Comparison of ENCODE assay signal across 8 cellular contexts in genomic region chr19:45179063-45179847, GRCh38. TPM values are rescaled to one million over a fixed set of nuclear protein-coding genes. Genes with fewer than 3 reads are reported as not detected.
DNase-seq lines count a peak whose midpoint lies in the region; ATAC-seq, FAIRE-seq and TF ChIP-seq lines count a peak whose summit lies in the region.

No MANE protein-coding gene starts in this region.

- no peak overlapping the region for H2BK15ac ChIP-seq in IMR-90 (ENCODE audit: low read depth, low read length)

- no peaks in the 10 kb centered on the region for H3K9me3 Mint-ChIP-seq in CD8-positive, alpha-beta T cell
- H3K9me3 Mint-ChIP-seq in activated T-cell treated with anti-CD3 and anti-CD28 coated beads, Interleukin-2, amount 50 U/mL, for 72 hours, result no peaks in the 10 kb centered on the region

- H3K4me3 ChIP-seq in CD8-positive, alpha-beta T cell (ENCODE audit: low read depth, low read length), result peak overlapping the region; percentile 95
- H3K4me3 ChIP-seq in IMR-90 (ENCODE audit: insufficient read depth, low read depth, low read length), result peak overlapping the region; percentile 79
- H3K4me3 ChIP-seq in foreskin fibroblast (ENCODE audit: low read depth in 1 of 2, low read length in 2 of 2), result peak overlapping the region; percentile 73 to 97
- peak overlapping the region; percentile 58 to 90 (median 68) for H3K4me3 ChIP-seq in pancreas

- no peaks in the 10 kb centered on the region for H3K9me3 ChIP-seq in CD8-positive, alpha-beta T cell (ENCODE audit: low read length)
- H3K9me3 ChIP-seq in IMR-90 (ENCODE audit: control insufficient read depth, insufficient read depth, low read length), result no peaks in the 10 kb centered on the region
- H3K9me3 ChIP-seq in pancreas, result no peaks in the 10 kb centered on the region

- no peak for TF ChIP-seq POLR2A in IMR-90 (IDR thresholded peaks at IDR 0.05; ENCODE audit: low read depth, low read length)

- peak overlapping the region; percentile 85 for H3K27ac ChIP-seq in CD8-positive, alpha-beta T cell (ENCODE audit: low read depth, low read length)
- H3K27ac ChIP-seq in IMR-90 (ENCODE audit: insufficient read depth, low read length) (peak overlapping the region; percentile 69), pancreas (peak overlapping the region; percentile 70 to 88 (median 83))

- no TSS peak for BruUV-seq in IMR-90 (replicated peaks; lab: Mats Ljungman, UMichigan)

- H3K9me1 ChIP-seq in IMR-90 (ENCODE audit: insufficient read depth, low read length), result 0 out of 2 replicates have a peak, but pooled peaks cover 12% of the 10 kb centered on the region

- no peak for TF ChIP-seq CTCF in CD8-positive, alpha-beta T cell (IDR thresholded peaks at IDR 0.05)
- no peak for TF ChIP-seq CTCF in IMR-90 (conservative IDR thresholded peaks at IDR 0.05; ENCODE audit: low read depth, low read length)
- no peak for TF ChIP-seq CTCF in foreskin fibroblast (IDR thresholded peaks at IDR 0.05; ENCODE audit: low read depth, low read length)
- no peak for TF ChIP-seq CTCF in pancreas (IDR thresholded peaks at IDR 0.05)

- CTCF ChIA-PET in CD8-positive, alpha-beta T cell (lab: Charles Lee), result interaction anchor here (0.9 to 2.0 kb wide), 5 partner anchors 8 to 163 kb away, joined by 3 to 8 read pairs (median 4); no protein-coding TSS in a partner anchor
- CTCF ChIA-PET in IMR-90 (lab: Yijun Ruan, JAX), result interaction anchor here (0.7 kb wide), 1 partner anchor 33 kb away, joined by 4 read pairs; no protein-coding TSS in a partner anchor

- H3K36me3 ChIP-seq in CD8-positive, alpha-beta T cell (ENCODE audit: insufficient read depth, low read length), result peaks cover 6% of the 10 kb centered on the region
- peaks cover 4% of the 10 kb centered on the region; the same call in 1 of the 2 replicates for H3K36me3 ChIP-seq in IMR-90 (ENCODE audit: control insufficient read depth, insufficient read depth, low read length)
- no peaks in the 10 kb centered on the region for H3K36me3 ChIP-seq in pancreas

- in situ Hi-C loops in IMR-90 (cut with MboI; ENCODE audit: low sequenced_read_pairs), result no loop called here

- peak overlapping the region; percentile 69 for H3K9ac ChIP-seq in IMR-90 (ENCODE audit: low read depth, low read length)

- peaks cover 29% of the 10 kb centered on the region for H3K4me1 ChIP-seq in CD8-positive, alpha-beta T cell (ENCODE audit: insufficient read depth, low read length)
- peaks cover 4% of the 10 kb centered on the region; the same call in 1 of the 2 replicates for H3K4me1 ChIP-seq in IMR-90 (ENCODE audit: control insufficient read depth, insufficient read depth, low read length)
- peaks cover 5 to 16% (median 15%) of the 10 kb centered on the region in 3 donors for H3K4me1 ChIP-seq in pancreas

- H3K4me3 Mint-ChIP-seq in CD8-positive, alpha-beta T cell, result peak overlapping the region; percentile 94
- H3K4me3 Mint-ChIP-seq in activated T-cell treated with anti-CD3 and anti-CD28 coated beads, Interleukin-2, amount 50 U/mL, for 72 hours, result peak overlapping the region; percentile 80 to 84

- peak overlapping the region; percentile 43; the same call in 1 of the 2 replicates for H2AK5ac ChIP-seq in IMR-90 (ENCODE audit: low read depth, low read length)

- peak overlapping the region; percentile 15; the same call in 1 of the 2 replicates for H3K14ac ChIP-seq in IMR-90 (replicated peaks; ENCODE audit: low read depth, low read length)

- peaks cover 11 to 45% of the 10 kb centered on the region in 2 experiments for H3K79me1 ChIP-seq in IMR-90 (ENCODE audit: low read depth in 1 of 2, low read length in 2 of 2)

- peak overlapping the region; percentile 3; the same call in 1 of the 2 replicates for H4K5ac ChIP-seq in IMR-90 (ENCODE audit: low read depth, low read length)

- 2% methylated on average over 51 of the region's 92 CpGs; no CpG with 5 or more reads in 1 of the 2 experiments for WGBS in IMR-90 (ENCODE audit: extremely low coverage in 2 of 2, insufficient read length in 1 of 2), 2 experiments
- 0 to 1% methylated on average over 60 to 92 of the region's 92 CpGs for WGBS in pancreas, 2 donors

- peak overlapping the region; percentile 51 for H3K56ac ChIP-seq in IMR-90 (ENCODE audit: extremely low read depth, insufficient read depth, low read length)

- H4K8ac ChIP-seq in IMR-90 (ENCODE audit: low read depth in 2 of 2, low read length in 2 of 2), result peak overlapping the region; percentile 59 to 91; a peak in 2 of 4 replicates

- peak overlapping the region; percentile 68; the same call in 1 of the 2 replicates for H3K23ac ChIP-seq in IMR-90 (ENCODE audit: low read depth, low read length)

- DNase-seq in CD8-positive, alpha-beta T cell, result peak in 5 of 7 experiments; percentile 11 to 56 (median 30)
- DNase-seq in IMR-90 (peak; percentile 17), foreskin fibroblast (peak; percentile 34 to 72), pancreas (peak in 5 of 6 donors; percentile 39 to 85 (median 73)), A172 (ENCODE audit: low spot score) (no peak)
- peak; percentile 61 to 62 for DNase-seq in activated T-cell treated with anti-CD3 and anti-CD28 coated beads, Interleukin-2, amount 50 U/mL, for 72 hours

- no peaks in the 10 kb centered on the region for H3K27me3 Mint-ChIP-seq in CD8-positive, alpha-beta T cell (ENCODE audit: low read depth)
- no peaks in the 10 kb centered on the region for H3K27me3 Mint-ChIP-seq in activated T-cell treated with anti-CD3 and anti-CD28 coated beads, Interleukin-2, amount 50 U/mL, for 72 hours (ENCODE audit: low read depth)

- ATAC-seq in CD8-positive, alpha-beta T cell, result no peak
- ATAC-seq in IMR-90 (ENCODE audit: low read depth) (no peak), pancreas (peak in 2 of 4 donors; percentile 1 to 2), GM21786 (IDR thresholded peaks at IDR 0.05; ENCODE audit: unreplicated experiment) (no peak), HG02938 (IDR thresholded peaks at IDR 0.05; ENCODE audit: unreplicated experiment) (no peak)
- no peak for ATAC-seq in activated T-cell treated with anti-CD3 and anti-CD28 coated beads, Interleukin-2, amount 50 U/mL, for 72 hours (replicated peaks in 1 of 2)

- no peak for TF ChIP-seq RAD21 in IMR-90 (IDR thresholded peaks at IDR 0.05; ENCODE audit: low read length)

- H3K4me2 ChIP-seq in IMR-90 (ENCODE audit: low read depth, low read length), result peak overlapping the region; percentile 75

- peak overlapping the region; percentile 2 for H2BK5ac ChIP-seq in IMR-90 (ENCODE audit: low read depth, low read length, poor library complexity, severe bottlenecking)

- no peaks in the 10 kb centered on the region for H3K27me3 ChIP-seq in CD8-positive, alpha-beta T cell (ENCODE audit: insufficient read depth, low read length)
- H3K27me3 ChIP-seq in IMR-90 (ENCODE audit: control insufficient read depth, insufficient read depth, low read length) (no peaks in the 10 kb centered on the region), pancreas (no peaks in the 10 kb centered on the region)

- H4K20me1 ChIP-seq in IMR-90 (ENCODE audit: insufficient read depth, low read length), result peaks cover 16% of the 10 kb centered on the region; the same call in 1 of the 2 replicates

- H2AK9ac ChIP-seq in IMR-90 (replicated peaks; ENCODE audit: low read depth, low read length, poor library complexity), result peak overlapping the region; percentile 98

- intact Hi-C loops in CD8-positive, alpha-beta T cell (cut with DNase I, micrococcal nuclease), result loop anchor here (2.0 to 5.0 kb wide), 7 partner anchors 102 to 552 kb away; partner anchors contain the start of genes VASP (in 2 of the 2), CLPTM1 (in 1 of the 2), FBXO46 (in 1 of the 2) and GEMIN7 (in 1 of the 2)
- intact Hi-C loops in IMR-90 (cut with micrococcal nuclease), result no loop called here
- intact Hi-C loops in pancreas (cut with DNase I), result no loop called here

- H4K91ac ChIP-seq in IMR-90 (ENCODE audit: insufficient read depth, low read depth, low read length), result no peak overlapping the region

- H2AFZ ChIP-seq in IMR-90 (replicated peaks; ENCODE audit: low read length, poor library complexity), result peak overlapping the region; percentile 99

- H2BK120ac ChIP-seq in IMR-90 (ENCODE audit: low read depth, low read length), result no peak overlapping the region

- POLR2A ChIA-PET in CD8-positive, alpha-beta T cell (lab: Charles Lee), result interaction anchor here (0.7 to 2.7 kb wide), 9 partner anchors 8 to 225 kb away, joined by 3 to 21 read pairs (median 5); partner anchors contain the start of genes CLASRP, GEMIN7 and PPP1R37
- POLR2A ChIA-PET in IMR-90 (lab: Charles Lee; ENCODE audit: unreplicated experiment), result no interaction called here

- no peak overlapping the region for H3K18ac ChIP-seq in IMR-90 (ENCODE audit: low read depth, low read length)

- H3K27ac Mint-ChIP-seq in CD8-positive, alpha-beta T cell, result peak overlapping the region; percentile 98
- no peak overlapping the region for H3K27ac Mint-ChIP-seq in activated T-cell treated with anti-CD3 and anti-CD28 coated beads, Interleukin-2, amount 50 U/mL, for 72 hours

- H3K4ac ChIP-seq in IMR-90 (ENCODE audit: low read depth, low read length), result peak overlapping the region; percentile 54; the same call in 1 of the 2 replicates

- dilution Hi-C loops in IMR-90 (cut with HindIII; ENCODE audit: low sequenced_read_pairs, unreplicated experiment), result no loop called here

- H2BK20ac ChIP-seq in IMR-90 (ENCODE audit: low read depth, low read length), result no peak overlapping the region

- H3K4me1 Mint-ChIP-seq in CD8-positive, alpha-beta T cell (ENCODE audit: low read depth), result peaks cover 38% of the 10 kb centered on the region
- peaks cover 33% of the 10 kb centered on the region for H3K4me1 Mint-ChIP-seq in activated T-cell treated with anti-CD3 and anti-CD28 coated beads, Interleukin-2, amount 50 U/mL, for 72 hours (ENCODE audit: low read depth)

- FAIRE-seq in pancreas (lab: Jason Lieb, UNC), result no peak

- H3K36me3 Mint-ChIP-seq in CD8-positive, alpha-beta T cell, result peaks cover 26% of the 10 kb centered on the region
- peaks cover 2% of the 10 kb centered on the region in 2 donors for H3K36me3 Mint-ChIP-seq in activated T-cell treated with anti-CD3 and anti-CD28 coated beads, Interleukin-2, amount 50 U/mL, for 72 hours (ENCODE audit: insufficient read depth in 2 of 2)

RNA-seq across cellular contexts. Expression of gene BLOC1S3, which starts 0.7 kb away (rescaled TPM):
- 10 to 100 TPM; 17.7 to 21.6 TPM for total RNA-seq in CD8-positive, alpha-beta T cell
- total RNA-seq in IMR-90 (2012; rRNA removed) (0.83 and 1.1 TPM in 2 replicates), pancreas (10 to 100 TPM in 1 of 6 donors, 1 to 10 TPM in 5; 4.3 to 12.3 (median 6.3) TPM)
- polyA plus RNA-seq in IMR-90 (2012; rRNA removed) (4.7 and 4.9 TPM in 2 replicates), pancreas (1 to 10 TPM; 2.1 to 3.6 TPM)
- 3.6 and 6.5 TPM in 2 replicates for polyA plus RNA-seq in IMR-90 (2012; cell fraction: cytosol; rRNA removed)
- 4.6 and 6.9 TPM in 2 replicates for polyA plus RNA-seq in IMR-90 (2012; cell fraction: nucleus; rRNA removed; ENCODE audit: low replicate concordance)
- total RNA-seq in activated T-cell treated with anti-CD3 and anti-CD28 coated beads, Interleukin-2, amount 50 U/mL, for 72 hours, result 10 to 100 TPM; 16.7 to 17.7 TPM
- 0.19 and 4.7 TPM in 2 replicates for total RNA-seq in A172 (2014; rRNA removed; shearing (Covaris generic))

RNA-seq across cellular contexts. Expression of gene TRAPPC6A, which starts 1.2 kb away (rescaled TPM):
- total RNA-seq in CD8-positive, alpha-beta T cell, result 10 to 100 TPM; 31.9 to 35.9 TPM
- 3.1 and 4.1 TPM in 2 replicates for total RNA-seq in IMR-90 (2012; rRNA removed)
- 11.9 and 13.4 TPM in 2 replicates for polyA plus RNA-seq in IMR-90 (2012; rRNA removed)
- polyA plus RNA-seq in IMR-90 (2012; cell fraction: cytosol; rRNA removed), result 10.6 and 35.3 TPM in 2 replicates
- polyA plus RNA-seq in IMR-90 (2012; cell fraction: nucleus; rRNA removed; ENCODE audit: low replicate concordance), result 5.3 and 9.9 TPM in 2 replicates
- 10 to 100 TPM; 48.5 to 58.5 TPM for total RNA-seq in activated T-cell treated with anti-CD3 and anti-CD28 coated beads, Interleukin-2, amount 50 U/mL, for 72 hours
- total RNA-seq in pancreas, result 10 to 100 TPM in 5 of 6 donors, 1 to 10 TPM in 1; 9.7 to 18.9 (median 12.8) TPM
- 10 to 100 TPM; 19.3 to 37.9 TPM for polyA plus RNA-seq in pancreas
- total RNA-seq in A172 (2014; rRNA removed; shearing (Covaris generic)), result 6.9 TPM in 2 replicates

RNA-seq across cellular contexts. Expression of gene NKPD1, which starts 18.5 kb away (rescaled TPM):
- total RNA-seq in CD8-positive, alpha-beta T cell, result under 1 TPM; 0.81 to 0.87 TPM
- total RNA-seq in IMR-90 (2012; rRNA removed), result under 0.01 TPM in 2 replicates
- 0.09 and 0.14 TPM in 2 replicates for polyA plus RNA-seq in IMR-90 (2012; rRNA removed)
- polyA plus RNA-seq in IMR-90 (2012; cell fraction: cytosol; rRNA removed), result 0.06 and 0.14 TPM in 2 replicates
- polyA plus RNA-seq in IMR-90 (2012; cell fraction: nucleus; rRNA removed; ENCODE audit: low replicate concordance), result 0.15 and 0.71 TPM in 2 replicates
- under 1 TPM; 0.70 to 0.72 TPM for total RNA-seq in activated T-cell treated with anti-CD3 and anti-CD28 coated beads, Interleukin-2, amount 50 U/mL, for 72 hours
- total RNA-seq in pancreas, result under 1 TPM in 2 of 6 donors, not detected in 4; 0.03 to 0.09 TPM
- polyA plus RNA-seq in pancreas, result under 1 TPM; 0.19 to 0.33 TPM
- not detected in 2 replicates for total RNA-seq in A172 (2014; rRNA removed; shearing (Covaris generic))

Comparison
In these comparisons a context has a peak if more than half of its experiments do, and no peak if none do; other contexts are left out.
1. intact Hi-C loops: an anchor here in CD8-positive, alpha-beta T cell (2.0 to 5.0 kb wide); none called in IMR-90 and pancreas.